ENCODE assay signal across 21 cellular contexts in genomic region chr16:8781797-8782196, GRCh38. TPM values are rescaled to one million over a fixed set of nuclear protein-coding genes. Genes with fewer than 3 reads are reported as not detected.
DNase-seq lines count a peak whose midpoint lies in the region; ATAC-seq, FAIRE-seq and TF ChIP-seq lines count a peak whose summit lies in the region.
"Had no signal": no experiment of that assay in that cellular context is flagged by ENCODE, and none has a peak within 500 bp of the region (broad histone marks: within the 10 kb centered on the region; RNA-seq: fewer than 3 reads in every experiment).

No MANE protein-coding gene starts in this region.

- TF ChIP-seq EP300 in HepG2 (IDR thresholded peaks at IDR 0.05; ENCODE audit: low read depth in 2 of 2, low read length in 2 of 2), result no peak
- TF ChIP-seq EP300 in HepG2 (CRISPR knock-in tag; IDR thresholded peaks at IDR 0.05; ENCODE audit: borderline replicate concordance), result no peak

- H3K9ac ChIP-seq in HepG2 (ENCODE audit: insufficient read depth, low read depth, low read length), result no peak overlapping the region
- H3K9ac ChIP-seq: BLaER1 treated with 17β-estradiol and CSF1 and Interleukin-3, amounts not matched to agents 10 nM and 100 nM had no signal

- POLR2A ChIA-PET in HepG2 (lab: Yijun Ruan, JAX), result no interaction called here

- no peak overlapping the region for H3K4me3 ChIP-seq in HepG2 (replicated peaks in 1 of 3; ENCODE audit: insufficient read depth in 1 of 3, low read depth in 2 of 3, low read length in 3 of 3)
- H3K4me3 ChIP-seq in right lobe of liver, result no peak overlapping the region
- no peak overlapping the region for H3K4me3 ChIP-seq in adrenal gland
- H3K4me3 ChIP-seq: A549; BLaER1 treated with 17β-estradiol and CSF1 and Interleukin-3, amounts not matched to agents 10 nM and 100 nM had no signal

- TF ChIP-seq CTCF in HepG2 (CRISPR knock-in tag; IDR thresholded peaks at IDR 0.05) (no peak), right lobe of liver (IDR thresholded peaks at IDR 0.05) (no peak), adrenal gland (IDR thresholded peaks at IDR 0.05) (no peak)

- H3K79me2 ChIP-seq in HepG2 (ENCODE audit: insufficient read depth, low read length), result no peaks in the 10 kb centered on the region

- H3K36me3 ChIP-seq in HepG2 (replicated peaks in 1 of 2; ENCODE audit: control insufficient read depth in 1 of 2, insufficient read depth in 2 of 2, low read length in 2 of 2) (peaks cover 15 to 36% of the 10 kb centered on the region in 2 experiments; a peak in 4 of 5 replicates), right lobe of liver (peaks cover 0 to 42% (median 22%) of the 10 kb centered on the region in 4 donors), adrenal gland (replicated peaks in 1 of 2) (peaks cover 0 to 7% of the 10 kb centered on the region in 2 donors)

- in situ Hi-C loops in HepG2 (cut with HindIII; ENCODE audit: extremely low pct_ligation_motif_present, low pct_unique_long_range_greater_than_20kb), result no loop called here

- H2AFZ ChIP-seq in HepG2 (ENCODE audit: low read length), result no peak overlapping the region

- 94% methylated on average over 8 of the region's 8 CpGs for WGBS in HepG2 (ENCODE audit: low lambda C conversion rate)
- 100% methylated on average over 2 of the region's 8 CpGs for WGBS in right lobe of liver (ENCODE audit: insufficient coverage, low coverage, low lambda C conversion rate, missing lambda C conversion rate)
- WGBS in adrenal gland, 4 donors, result 95 to 98% (median 96%) methylated on average over 5 to 8 of the region's 8 CpGs

- TF ChIP-seq POLR2A in HepG2 (IDR thresholded peaks at IDR 0.05; ENCODE audit: insufficient read depth in 1 of 2, low read depth in 2 of 2, low read length in 2 of 2) (no peak), right lobe of liver (IDR thresholded peaks at IDR 0.05) (no peak), adrenal gland (IDR thresholded peaks at IDR 0.05) (no peak)

- H3K9me3 ChIP-seq in HepG2 (ENCODE audit: low read length) (no peaks in the 10 kb centered on the region), right lobe of liver (no peaks in the 10 kb centered on the region), adrenal gland (replicated peaks in 1 of 3) (no peaks in the 10 kb centered on the region)
- H3K9me3 ChIP-seq: A549; BLaER1 treated with 17β-estradiol and CSF1 and Interleukin-3, amounts not matched to agents 10 nM and 100 nM; Caco-2 had no signal

- H3K27me3 ChIP-seq in HepG2 (ENCODE audit: control insufficient read depth in 1 of 2, insufficient read depth in 2 of 2, low read length in 2 of 2), result no peaks in the 10 kb centered on the region
- H3K27me3 ChIP-seq in right lobe of liver, result no peaks in the 10 kb centered on the region
- no peaks in the 10 kb centered on the region for H3K27me3 ChIP-seq in adrenal gland
- H3K27me3 ChIP-seq: BLaER1 treated with 17β-estradiol and CSF1 and Interleukin-3, amounts not matched to agents 10 nM and 100 nM had no signal

- intact Hi-C loops in HepG2 (cut with micrococcal nuclease; ENCODE audit: unreplicated experiment) (no loop called here), right lobe of liver (cut with DNase I) (loop anchor here (10.0 kb wide), 1 partner anchor 117 kb away; no protein-coding TSS in a partner anchor), adrenal gland (cut with DNase I) (no loop called here)

- no peaks in the 10 kb centered on the region for H4K20me1 ChIP-seq in HepG2 (ENCODE audit: insufficient read depth, low read length)
- H4K20me1 ChIP-seq: BLaER1 treated with 17β-estradiol and CSF1 and Interleukin-3, amounts not matched to agents 10 nM and 100 nM had no signal

- H3K4me3 Mint-ChIP-seq in stimulated activated effector memory CD8-positive, alpha-beta T cell treated with anti-CD3 and anti-CD28 coated beads, Interleukin-12 subunit alpha, Interleukin-12 subunit beta, amount 100 ng/mL, for 72 hours, result no peak overlapping the region
- H3K4me3 Mint-ChIP-seq: B cell; CD4-positive, alpha-beta T cell; CD8-positive, alpha-beta T cell had no signal

- no peak for DNase-seq in HepG2 (ENCODE audit: low spot score)
- no peak for DNase-seq in right lobe of liver
- DNase-seq in stimulated activated effector memory CD8-positive, alpha-beta T cell treated with anti-CD3 and anti-CD28 coated beads, Interleukin-12 subunit alpha, Interleukin-12 subunit beta, amount 100 ng/mL, for 72 hours (ENCODE audit: low spot score in 2 of 2), result no peak
- DNase-seq in adrenal gland, result no peak
- DNase-seq in MV-4-11 (lab: John Stamatoyannopoulos, UW), result no peak
- DNase-seq: AML-193; Caco-2; Calu3; CD4-positive, alpha-beta T cell; CD8-positive, alpha-beta T cell; DMS79 treated with DMSO at 0.1 percent for 48 hours; GF-D8 had no signal

- ATAC-seq in HepG2 (no peak), right lobe of liver (no peak)
- no peak for ATAC-seq in stimulated activated effector memory CD8-positive, alpha-beta T cell treated with anti-CD3 and anti-CD28 coated beads, Interleukin-12 subunit alpha, Interleukin-12 subunit beta, amount 100 ng/mL, for 72 hours
- ATAC-seq: A549; CD8-positive, alpha-beta T cell had no signal

- H3K27ac ChIP-seq in HepG2 (ENCODE audit: extremely low read length, insufficient read depth, low read length) (no peak overlapping the region), right lobe of liver (no peak overlapping the region), adrenal gland (no peak overlapping the region)
- H3K27ac ChIP-seq: 22Rv1; A549; BLaER1 treated with 17β-estradiol and CSF1 and Interleukin-3, amounts not matched to agents 10 nM and 100 nM; C4-2B had no signal

- H3K4me2 ChIP-seq in HepG2 (ENCODE audit: low read depth, low read length), result no peak overlapping the region
- H3K4me2 ChIP-seq: A549; BLaER1 treated with 17β-estradiol and CSF1 and Interleukin-3, amounts not matched to agents 10 nM and 100 nM had no signal

- H3K36me3 Mint-ChIP-seq in stimulated activated effector memory CD8-positive, alpha-beta T cell treated with anti-CD3 and anti-CD28 coated beads, Interleukin-12 subunit alpha, Interleukin-12 subunit beta, amount 100 ng/mL, for 72 hours, result peaks cover 12% of the 10 kb centered on the region

- H3K9me3 Mint-ChIP-seq in stimulated activated effector memory CD8-positive, alpha-beta T cell treated with anti-CD3 and anti-CD28 coated beads, Interleukin-12 subunit alpha, Interleukin-12 subunit beta, amount 100 ng/mL, for 72 hours, result no peaks in the 10 kb centered on the region
- H3K9me3 Mint-ChIP-seq: CD4-positive, alpha-beta T cell; CD8-positive, alpha-beta T cell had no signal

- BruUV-seq in HepG2 (replicated peaks; lab: Mats Ljungman, UMichigan), result no TSS peak

- no peak for FAIRE-seq in HepG2 (lab: Jason Lieb, UNC)
- FAIRE-seq: A549, D721Med, G401.6, GM12891, GM19239 had no signal

- H3K27ac Mint-ChIP-seq in stimulated activated effector memory CD8-positive, alpha-beta T cell treated with anti-CD3 and anti-CD28 coated beads, Interleukin-12 subunit alpha, Interleukin-12 subunit beta, amount 100 ng/mL, for 72 hours, result peak overlapping the region; percentile 43
- H3K27ac Mint-ChIP-seq: B cell; CD4-positive, alpha-beta T cell; CD8-positive, alpha-beta T cell had no signal

- CTCF ChIA-PET in HepG2 (lab: Yijun Ruan, JAX; ENCODE audit: low intra/inter-chr PET ratio, low total read pairs), result no interaction called here

- H3K4me1 ChIP-seq in HepG2 (ENCODE audit: insufficient read depth, low read length), result no peaks in the 10 kb centered on the region
- no peaks in the 10 kb centered on the region for H3K4me1 ChIP-seq in right lobe of liver
- H3K4me1 ChIP-seq in adrenal gland (replicated peaks in 1 of 2), result no peaks in the 10 kb centered on the region
- H3K4me1 ChIP-seq: A549; BLaER1 treated with 17β-estradiol and CSF1 and Interleukin-3, amounts not matched to agents 10 nM and 100 nM had no signal

- no peaks in the 10 kb centered on the region for H3K4me1 Mint-ChIP-seq in stimulated activated effector memory CD8-positive, alpha-beta T cell treated with anti-CD3 and anti-CD28 coated beads, Interleukin-12 subunit alpha, Interleukin-12 subunit beta, amount 100 ng/mL, for 72 hours
- H3K4me1 Mint-ChIP-seq: B cell had no signal

- no peak for TF ChIP-seq RAD21 in HepG2 (CRISPR knock-in tag; IDR thresholded peaks at IDR 0.05)

RNA-seq across cellular contexts. Expression of gene TMEM186, which starts 15.6 kb away (rescaled TPM):
- total RNA-seq in HepG2 (2016; rRNA removed; fragmentation: Illumina TruSeq; extraction: Trizol) (19.2 and 19.3 TPM in 2 replicates), right lobe of liver (1 to 10 TPM; 5.0 to 9.4 (median 6.9) TPM), adrenal gland (10 to 100 TPM in 5 of 8 donors, 1 to 10 TPM in 3; 7.9 to 14.6 (median 13.4) TPM)
- total RNA-seq in HepG2 (2016; cell fraction: cytosol; rRNA removed; fragmentation: Illumina TruSeq; extraction: Trizol; ENCODE audit: low read depth), result 4.9 and 5.3 TPM in 2 replicates
- total RNA-seq in HepG2 (2016; cell fraction: insoluble cytoplasmic fraction; rRNA removed; fragmentation: Illumina TruSeq; extraction: Trizol), result 18.1 and 21.2 TPM in 2 replicates
- 9.4 TPM in 2 replicates for total RNA-seq in HepG2 (2016; cell fraction: membrane; rRNA removed; fragmentation: Illumina TruSeq; extraction: Trizol)
- total RNA-seq in HepG2 (2016; cell fraction: nucleus; rRNA removed; fragmentation: Illumina TruSeq; extraction: Trizol), result 10.8 and 14.1 TPM in 2 replicates
- polyA plus RNA-seq in HepG2 (2011; rRNA removed) (16.2 and 16.6 TPM in 2 replicates), adrenal gland (10 to 100 TPM in 1 of 3 donors, 1 to 10 TPM in 2; 8.7 to 15.4 (median 9.3) TPM)
- 17.9 and 19.7 TPM in 2 replicates for polyA plus RNA-seq in HepG2 (2011; cell fraction: cytosol; rRNA removed)
- 7.4 and 11.7 TPM in 2 replicates for polyA plus RNA-seq in HepG2 (2011; cell fraction: nucleus; rRNA removed)
- polyA plus RNA-seq in HepG2 (2012), result 19.9 and 20.0 TPM in 2 replicates
- polyA plus RNA-seq in HepG2 (2016; cell fraction: cytosol; fragmentation: Illumina TruSeq; extraction: Trizol; ENCODE audit: low read depth), result 4.0 and 4.6 TPM in 2 replicates
- 23.9 and 26.4 TPM in 2 replicates for polyA plus RNA-seq in HepG2 (2016; cell fraction: insoluble cytoplasmic fraction; fragmentation: Illumina TruSeq; extraction: Trizol; ENCODE audit: low read depth)
- polyA plus RNA-seq in HepG2 (2016; cell fraction: membrane; fragmentation: Illumina TruSeq; extraction: Trizol; ENCODE audit: low read depth), result 8.6 and 8.7 TPM in 2 replicates
- 25.3 and 26.3 TPM in 2 replicates for polyA plus RNA-seq in HepG2 (2016; cell fraction: nucleus; fragmentation: Illumina TruSeq; extraction: Trizol; ENCODE audit: insufficient read depth, low read depth)
- polyA minus RNA-seq in HepG2 (2011; rRNA and poly(A)+ RNA removed; ENCODE audit: low replicate concordance), result 14.0 and 14.7 TPM in 2 replicates
- polyA minus RNA-seq in HepG2 (2011; cell fraction: cytosol; rRNA and poly(A)+ RNA removed), result 4.7 and 5.1 TPM in 2 replicates
- 5.2 and 6.5 TPM in 2 replicates for polyA minus RNA-seq in HepG2 (2011; cell fraction: nucleus; rRNA and poly(A)+ RNA removed)

RNA-seq across cellular contexts. Expression of gene PMM2, which starts 15.8 kb away (rescaled TPM):
- 93.7 and 100 TPM in 2 replicates for total RNA-seq in HepG2 (2016; rRNA removed; fragmentation: Illumina TruSeq; extraction: Trizol)
- total RNA-seq in HepG2 (2016; cell fraction: cytosol; rRNA removed; fragmentation: Illumina TruSeq; extraction: Trizol; ENCODE audit: low read depth), result 13.5 and 14.5 TPM in 2 replicates
- 86.4 and 94.6 TPM in 2 replicates for total RNA-seq in HepG2 (2016; cell fraction: insoluble cytoplasmic fraction; rRNA removed; fragmentation: Illumina TruSeq; extraction: Trizol)
- 34.1 and 38.1 TPM in 2 replicates for total RNA-seq in HepG2 (2016; cell fraction: membrane; rRNA removed; fragmentation: Illumina TruSeq; extraction: Trizol)
- total RNA-seq in HepG2 (2016; cell fraction: nucleus; rRNA removed; fragmentation: Illumina TruSeq; extraction: Trizol), result 95.2 and 107 TPM in 2 replicates
- polyA plus RNA-seq in HepG2 (2011; rRNA removed), result 50.5 and 52.2 TPM in 2 replicates
- 38.6 and 40.1 TPM in 2 replicates for polyA plus RNA-seq in HepG2 (2011; cell fraction: cytosol; rRNA removed)
- polyA plus RNA-seq in HepG2 (2011; cell fraction: nucleus; rRNA removed), result 58.3 and 59.2 TPM in 2 replicates
- polyA plus RNA-seq in HepG2 (2012), result 46.5 and 55.2 TPM in 2 replicates
- 9.4 and 10.2 TPM in 2 replicates for polyA plus RNA-seq in HepG2 (2016; cell fraction: cytosol; fragmentation: Illumina TruSeq; extraction: Trizol; ENCODE audit: low read depth)
- 85.4 and 97.6 TPM in 2 replicates for polyA plus RNA-seq in HepG2 (2016; cell fraction: insoluble cytoplasmic fraction; fragmentation: Illumina TruSeq; extraction: Trizol; ENCODE audit: low read depth)
- 26.6 and 29.3 TPM in 2 replicates for polyA plus RNA-seq in HepG2 (2016; cell fraction: membrane; fragmentation: Illumina TruSeq; extraction: Trizol; ENCODE audit: low read depth)
- 91.3 and 91.5 TPM in 2 replicates for polyA plus RNA-seq in HepG2 (2016; cell fraction: nucleus; fragmentation: Illumina TruSeq; extraction: Trizol; ENCODE audit: insufficient read depth, low read depth)
- polyA minus RNA-seq in HepG2 (2011; rRNA and poly(A)+ RNA removed; ENCODE audit: low replicate concordance), result 21.7 and 40.5 TPM in 2 replicates
- 18.1 and 22.2 TPM in 2 replicates for polyA minus RNA-seq in HepG2 (2011; cell fraction: cytosol; rRNA and poly(A)+ RNA removed)
- polyA minus RNA-seq in HepG2 (2011; cell fraction: nucleus; rRNA and poly(A)+ RNA removed), result 126 and 133 TPM in 2 replicates
- 10 to 100 TPM; 18.6 to 47.8 (median 39.0) TPM for total RNA-seq in right lobe of liver
- total RNA-seq in adrenal gland, result 10 to 100 TPM in 7 of 8 donors, 1 to 10 TPM in 1; 7.4 to 69.9 (median 22.9) TPM
- 10 to 100 TPM; 12.3 to 81.1 (median 29.6) TPM for polyA plus RNA-seq in adrenal gland

Comparison
In these comparisons a context has a peak if more than half of its experiments do, and no peak if none do; other contexts are left out.
1. intact Hi-C loops: an anchor here in right lobe of liver (10.0 kb wide); none called in HepG2 and adrenal gland.